Comparison of ENCODE assay signal across 9 cellular contexts in the genomic region with DNA sequence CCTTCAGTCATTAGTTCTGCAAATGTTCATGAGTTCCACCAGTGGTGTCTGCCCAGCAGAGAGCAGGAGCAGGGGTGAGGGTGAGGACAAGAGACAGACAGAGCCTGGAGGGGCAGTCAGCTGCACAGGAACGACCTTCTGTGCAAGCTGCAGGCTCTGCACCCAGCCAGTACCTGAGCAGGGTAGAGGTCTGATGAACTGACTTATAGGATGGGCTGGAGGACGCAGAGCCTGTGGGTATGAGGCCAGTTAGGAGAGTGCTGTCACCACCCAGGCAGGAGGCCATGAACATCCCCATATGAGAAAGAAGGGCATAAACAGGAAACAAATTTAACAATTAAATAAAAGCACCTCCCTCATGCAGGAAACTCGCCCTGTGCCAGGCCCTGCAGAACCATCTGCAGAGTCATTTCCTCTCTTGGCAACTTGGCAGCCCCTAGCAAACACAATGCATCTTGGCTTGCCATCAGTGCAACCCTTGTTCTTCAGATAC. TPM values are rescaled to one million over a fixed set of nuclear protein-coding genes. Genes with fewer than 3 reads are reported as not detected.
DNase-seq lines count a peak whose midpoint lies in the region; ATAC-seq, FAIRE-seq and TF ChIP-seq lines count a peak whose summit lies in the region.
"Had no signal": no experiment of that assay in that cellular context is flagged by ENCODE, and none has a peak within 500 bp of the region (broad histone marks: within the 10 kb centered on the region; RNA-seq: fewer than 3 reads in every experiment).

No MANE protein-coding gene starts in this region.

- H4K20me1 ChIP-seq in HepG2 (ENCODE audit: insufficient read depth, low read length) = no peaks in the 10 kb centered on the region

- H3K4me2 ChIP-seq in HepG2 (ENCODE audit: low read depth, low read length) = no peak overlapping the region; the same call in 1 of the 2 replicates

- intact Hi-C loops in A673 (cut with micrococcal nuclease; ENCODE audit: unreplicated experiment) = no loop called here
- intact Hi-C loops in HepG2 (cut with micrococcal nuclease; ENCODE audit: unreplicated experiment) = no loop called here

- POLR2A ChIA-PET in A673 (lab: Charles Lee; ENCODE audit: low non-redundant PET) (no interaction called here), HepG2 (lab: Yijun Ruan, JAX) (no interaction called here)

- DNase-seq in A673 (ENCODE audit: low spot score) (peak; percentile 62), NCI-H69 (lab: John Stamatoyannopoulos, UW) (peak; percentile 25), HepG2 (ENCODE audit: low spot score) (no peak), GM19238 (ENCODE audit: insufficient read length, low spot score) (no peak), NCI-H1048 (lab: John Stamatoyannopoulos, UW) (no peak)
- DNase-seq in activated T-cell treated with anti-CD3 and anti-CD28 coated beads, Interleukin-2, amount 50 U/mL, for 48 hours = peak; percentile 35 to 37

- no peak overlapping the region for H3K9ac ChIP-seq in HepG2 (ENCODE audit: insufficient read depth, low read depth, low read length)

- H3K4me3 ChIP-seq in A673 (ENCODE audit: low read depth, low read length, poor library complexity, severe bottlenecking) (no peak overlapping the region), HepG2 (replicated peaks in 1 of 3; ENCODE audit: insufficient read depth in 1 of 3, low read depth in 2 of 3, low read length in 3 of 3) (no peak overlapping the region)

- no TSS peak for BruUV-seq in A673 (replicated peaks; lab: Mats Ljungman, UMichigan)
- no TSS peak for BruUV-seq in HepG2 (replicated peaks; lab: Mats Ljungman, UMichigan)

- H2AFZ ChIP-seq in HepG2 (ENCODE audit: low read length) = no peak overlapping the region

- H3K27ac ChIP-seq in A673 (ENCODE audit: low read depth, low read length, poor library complexity, severe bottlenecking) = no peak overlapping the region
- H3K27ac ChIP-seq in HepG2 (ENCODE audit: extremely low read length, insufficient read depth, low read length) = no peak overlapping the region

- WGBS in HepG2 (ENCODE audit: low lambda C conversion rate) = 33% methylated on average over 3 of the region's 3 CpGs

- H3K4me1 ChIP-seq in A673 (ENCODE audit: insufficient read depth, low read length, poor library complexity, severe bottlenecking) (peaks cover 10% of the 10 kb centered on the region), HepG2 (ENCODE audit: insufficient read depth, low read length) (peaks cover 56% of the 10 kb centered on the region)

- in situ Hi-C loops in HepG2 (cut with HindIII; ENCODE audit: extremely low pct_ligation_motif_present, low pct_unique_long_range_greater_than_20kb) = loop anchor here (25.0 kb wide), 2 partner anchors 407 to 632 kb away; a partner anchor contains a TSS

- TF ChIP-seq EP300 in HepG2 (IDR thresholded peaks at IDR 0.05; ENCODE audit: low read depth in 2 of 2, low read length in 2 of 2) (no peak), HepG2 (CRISPR knock-in tag; IDR thresholded peaks at IDR 0.05; ENCODE audit: borderline replicate concordance) (no peak)

- H3K27me3 ChIP-seq in A673 (replicated peaks; ENCODE audit: insufficient read depth, low read depth, low read length, poor library complexity) (no peaks in the 10 kb centered on the region), HepG2 (ENCODE audit: control insufficient read depth in 1 of 2, insufficient read depth in 2 of 2, low read length in 2 of 2) (no peaks in the 10 kb centered on the region)

- CTCF ChIA-PET in A673 (lab: Charles Lee) = interaction anchor here (0.6 to 0.9 kb wide), 2 partner anchors 43 to 612 kb away, joined by 3 to 5 read pairs; no protein-coding TSS in a partner anchor
- CTCF ChIA-PET in HepG2 (lab: Yijun Ruan, JAX; ENCODE audit: low intra/inter-chr PET ratio, low total read pairs) = no interaction called here

- no peak for TF ChIP-seq CTCF in A673 (conservative IDR thresholded peaks at IDR 0.05; ENCODE audit: low read depth, low read length)
- TF ChIP-seq CTCF in HepG2 (CRISPR knock-in tag; IDR thresholded peaks at IDR 0.05) = no peak

- no peaks in the 10 kb centered on the region for H3K79me2 ChIP-seq in HepG2 (ENCODE audit: insufficient read depth, low read length)

- H3K9me3 ChIP-seq in A673 (ENCODE audit: low read depth, low read length, poor library complexity, severe bottlenecking) (no peaks in the 10 kb centered on the region), HepG2 (ENCODE audit: low read length) (no peaks in the 10 kb centered on the region)

- peak; percentile 70 for ATAC-seq in HepG2
- no peak for ATAC-seq in HG03135 (IDR thresholded peaks at IDR 0.05; ENCODE audit: unreplicated experiment)
- no peak for ATAC-seq in GM21515 (IDR thresholded peaks at IDR 0.05; ENCODE audit: unreplicated experiment)
- ATAC-seq: HCT116 had no signal

- no peak for FAIRE-seq in HepG2 (lab: Jason Lieb, UNC)

- H3K36me3 ChIP-seq in A673 (ENCODE audit: insufficient read depth, low read length, poor library complexity, severe bottlenecking) (no peaks in the 10 kb centered on the region), HepG2 (replicated peaks in 1 of 2; ENCODE audit: control insufficient read depth in 1 of 2, insufficient read depth in 2 of 2, low read length in 2 of 2) (no peaks in the 10 kb centered on the region)

- no peak for TF ChIP-seq RAD21 in HepG2 (CRISPR knock-in tag; IDR thresholded peaks at IDR 0.05)

- no peak for TF ChIP-seq POLR2A in HepG2 (IDR thresholded peaks at IDR 0.05; ENCODE audit: insufficient read depth in 1 of 2, low read depth in 2 of 2, low read length in 2 of 2)

RNA-seq across cellular contexts. Expression of a gene that starts 17.9 kb away (rescaled TPM):
- total RNA-seq in A673 (2021) = not detected in 2 replicates
- not detected in 2 replicates for total RNA-seq in HepG2 (2016; rRNA removed; fragmentation: Illumina TruSeq; extraction: Trizol)
- not detected in 2 replicates for total RNA-seq in HepG2 (2016; cell fraction: cytosol; rRNA removed; fragmentation: Illumina TruSeq; extraction: Trizol; ENCODE audit: low read depth)
- not detected in 2 replicates for total RNA-seq in HepG2 (2016; cell fraction: insoluble cytoplasmic fraction; rRNA removed; fragmentation: Illumina TruSeq; extraction: Trizol)
- total RNA-seq in HepG2 (2016; cell fraction: membrane; rRNA removed; fragmentation: Illumina TruSeq; extraction: Trizol) = not detected in 2 replicates
- total RNA-seq in HepG2 (2016; cell fraction: nucleus; rRNA removed; fragmentation: Illumina TruSeq; extraction: Trizol) = not detected in 2 replicates
- not detected in 2 replicates for polyA plus RNA-seq in HepG2 (2011; rRNA removed)
- not detected in 2 replicates for polyA plus RNA-seq in HepG2 (2011; cell fraction: cytosol; rRNA removed)
- polyA plus RNA-seq in HepG2 (2011; cell fraction: nucleus; rRNA removed) = not detected in 2 replicates
- polyA plus RNA-seq in HepG2 (2012) = not detected in 2 replicates
- not detected in 2 replicates for polyA plus RNA-seq in HepG2 (2016; cell fraction: cytosol; fragmentation: Illumina TruSeq; extraction: Trizol; ENCODE audit: low read depth)
- not detected in 2 replicates for polyA plus RNA-seq in HepG2 (2016; cell fraction: insoluble cytoplasmic fraction; fragmentation: Illumina TruSeq; extraction: Trizol; ENCODE audit: low read depth)
- polyA plus RNA-seq in HepG2 (2016; cell fraction: membrane; fragmentation: Illumina TruSeq; extraction: Trizol; ENCODE audit: low read depth) = not detected in 2 replicates
- not detected in 2 replicates for polyA plus RNA-seq in HepG2 (2016; cell fraction: nucleus; fragmentation: Illumina TruSeq; extraction: Trizol; ENCODE audit: insufficient read depth, low read depth)
- polyA minus RNA-seq in HepG2 (2011; rRNA and poly(A)+ RNA removed; ENCODE audit: low replicate concordance) = not detected in 2 replicates
- not detected in 2 replicates for polyA minus RNA-seq in HepG2 (2011; cell fraction: cytosol; rRNA and poly(A)+ RNA removed)
- polyA minus RNA-seq in HepG2 (2011; cell fraction: nucleus; rRNA and poly(A)+ RNA removed) = not detected in 2 replicates

RNA-seq across cellular contexts. Expression of a gene that starts 20.2 kb away (rescaled TPM):
- total RNA-seq in A673 (2021) (0.74 TPM in 1 of 2 replicates, not detected in the other), HepG2 (2016; rRNA removed; fragmentation: Illumina TruSeq; extraction: Trizol) (0.02 TPM in 1 of 2 replicates, not detected in the other)
- not detected in 2 replicates for total RNA-seq in HepG2 (2016; cell fraction: cytosol; rRNA removed; fragmentation: Illumina TruSeq; extraction: Trizol; ENCODE audit: low read depth)
- total RNA-seq in HepG2 (2016; cell fraction: insoluble cytoplasmic fraction; rRNA removed; fragmentation: Illumina TruSeq; extraction: Trizol) = not detected in 2 replicates
- total RNA-seq in HepG2 (2016; cell fraction: membrane; rRNA removed; fragmentation: Illumina TruSeq; extraction: Trizol) = not detected in 2 replicates
- total RNA-seq in HepG2 (2016; cell fraction: nucleus; rRNA removed; fragmentation: Illumina TruSeq; extraction: Trizol) = not detected in 2 replicates
- polyA plus RNA-seq in HepG2 (2011; rRNA removed) = 0.01 and 0.24 TPM in 2 replicates
- not detected in 2 replicates for polyA plus RNA-seq in HepG2 (2011; cell fraction: cytosol; rRNA removed)
- 0.12 and 0.23 TPM in 2 replicates for polyA plus RNA-seq in HepG2 (2011; cell fraction: nucleus; rRNA removed)
- polyA plus RNA-seq in HepG2 (2012) = not detected in 2 replicates
- polyA plus RNA-seq in HepG2 (2016; cell fraction: cytosol; fragmentation: Illumina TruSeq; extraction: Trizol; ENCODE audit: low read depth) = not detected in 2 replicates
- polyA plus RNA-seq in HepG2 (2016; cell fraction: insoluble cytoplasmic fraction; fragmentation: Illumina TruSeq; extraction: Trizol; ENCODE audit: low read depth) = not detected in 2 replicates
- polyA plus RNA-seq in HepG2 (2016; cell fraction: membrane; fragmentation: Illumina TruSeq; extraction: Trizol; ENCODE audit: low read depth) = not detected in 2 replicates
- not detected in 2 replicates for polyA plus RNA-seq in HepG2 (2016; cell fraction: nucleus; fragmentation: Illumina TruSeq; extraction: Trizol; ENCODE audit: insufficient read depth, low read depth)
- 13.6 TPM in 1 of 2 replicates, not detected in the other for polyA minus RNA-seq in HepG2 (2011; rRNA and poly(A)+ RNA removed; ENCODE audit: low replicate concordance)
- not detected in 2 replicates for polyA minus RNA-seq in HepG2 (2011; cell fraction: cytosol; rRNA and poly(A)+ RNA removed)
- 0.13 and 0.25 TPM in 2 replicates for polyA minus RNA-seq in HepG2 (2011; cell fraction: nucleus; rRNA and poly(A)+ RNA removed)

RNA-seq across cellular contexts. Expression of a gene that starts 25.8 kb away (rescaled TPM):
- not detected in 2 replicates for total RNA-seq in A673 (2021)
- total RNA-seq in HepG2 (2016; rRNA removed; fragmentation: Illumina TruSeq; extraction: Trizol) = not detected in 2 replicates
- not detected in 2 replicates for total RNA-seq in HepG2 (2016; cell fraction: cytosol; rRNA removed; fragmentation: Illumina TruSeq; extraction: Trizol; ENCODE audit: low read depth)
- not detected in 2 replicates for total RNA-seq in HepG2 (2016; cell fraction: insoluble cytoplasmic fraction; rRNA removed; fragmentation: Illumina TruSeq; extraction: Trizol)
- total RNA-seq in HepG2 (2016; cell fraction: membrane; rRNA removed; fragmentation: Illumina TruSeq; extraction: Trizol) = not detected in 2 replicates
- not detected in 2 replicates for total RNA-seq in HepG2 (2016; cell fraction: nucleus; rRNA removed; fragmentation: Illumina TruSeq; extraction: Trizol)
- not detected in 2 replicates for polyA plus RNA-seq in HepG2 (2011; rRNA removed)
- not detected in 2 replicates for polyA plus RNA-seq in HepG2 (2011; cell fraction: cytosol; rRNA removed)
- not detected in 2 replicates for polyA plus RNA-seq in HepG2 (2011; cell fraction: nucleus; rRNA removed)
- not detected in 2 replicates for polyA plus RNA-seq in HepG2 (2012)
- not detected in 2 replicates for polyA plus RNA-seq in HepG2 (2016; cell fraction: cytosol; fragmentation: Illumina TruSeq; extraction: Trizol; ENCODE audit: low read depth)
- not detected in 2 replicates for polyA plus RNA-seq in HepG2 (2016; cell fraction: insoluble cytoplasmic fraction; fragmentation: Illumina TruSeq; extraction: Trizol; ENCODE audit: low read depth)
- not detected in 2 replicates for polyA plus RNA-seq in HepG2 (2016; cell fraction: membrane; fragmentation: Illumina TruSeq; extraction: Trizol; ENCODE audit: low read depth)
- not detected in 2 replicates for polyA plus RNA-seq in HepG2 (2016; cell fraction: nucleus; fragmentation: Illumina TruSeq; extraction: Trizol; ENCODE audit: insufficient read depth, low read depth)
- 0.07 TPM in 1 of 2 replicates, not detected in the other for polyA minus RNA-seq in HepG2 (2011; rRNA and poly(A)+ RNA removed; ENCODE audit: low replicate concordance)
- polyA minus RNA-seq in HepG2 (2011; cell fraction: cytosol; rRNA and poly(A)+ RNA removed) = not detected in 2 replicates
- polyA minus RNA-seq in HepG2 (2011; cell fraction: nucleus; rRNA and poly(A)+ RNA removed) = not detected in 2 replicates

RNA-seq across cellular contexts. Expression of a gene that starts 44.4 kb away (rescaled TPM):
- total RNA-seq in A673 (2021) (not detected in 2 replicates), HepG2 (2016; rRNA removed; fragmentation: Illumina TruSeq; extraction: Trizol) (not detected in 2 replicates)
- not detected in 2 replicates for total RNA-seq in HepG2 (2016; cell fraction: cytosol; rRNA removed; fragmentation: Illumina TruSeq; extraction: Trizol; ENCODE audit: low read depth)
- total RNA-seq in HepG2 (2016; cell fraction: insoluble cytoplasmic fraction; rRNA removed; fragmentation: Illumina TruSeq; extraction: Trizol) = not detected in 2 replicates
- not detected in 2 replicates for total RNA-seq in HepG2 (2016; cell fraction: membrane; rRNA removed; fragmentation: Illumina TruSeq; extraction: Trizol)
- total RNA-seq in HepG2 (2016; cell fraction: nucleus; rRNA removed; fragmentation: Illumina TruSeq; extraction: Trizol) = not detected in 2 replicates
- polyA plus RNA-seq in HepG2 (2011; rRNA removed) = not detected in 2 replicates
- polyA plus RNA-seq in HepG2 (2011; cell fraction: cytosol; rRNA removed) = not detected in 2 replicates
- not detected in 2 replicates for polyA plus RNA-seq in HepG2 (2011; cell fraction: nucleus; rRNA removed)
- polyA plus RNA-seq in HepG2 (2012) = not detected in 2 replicates
- not detected in 2 replicates for polyA plus RNA-seq in HepG2 (2016; cell fraction: cytosol; fragmentation: Illumina TruSeq; extraction: Trizol; ENCODE audit: low read depth)
- not detected in 2 replicates for polyA plus RNA-seq in HepG2 (2016; cell fraction: insoluble cytoplasmic fraction; fragmentation: Illumina TruSeq; extraction: Trizol; ENCODE audit: low read depth)
- not detected in 2 replicates for polyA plus RNA-seq in HepG2 (2016; cell fraction: membrane; fragmentation: Illumina TruSeq; extraction: Trizol; ENCODE audit: low read depth)
- polyA plus RNA-seq in HepG2 (2016; cell fraction: nucleus; fragmentation: Illumina TruSeq; extraction: Trizol; ENCODE audit: insufficient read depth, low read depth) = not detected in 2 replicates
- not detected in 2 replicates for polyA minus RNA-seq in HepG2 (2011; rRNA and poly(A)+ RNA removed; ENCODE audit: low replicate concordance)
- polyA minus RNA-seq in HepG2 (2011; cell fraction: cytosol; rRNA and poly(A)+ RNA removed) = not detected in 2 replicates
- polyA minus RNA-seq in HepG2 (2011; cell fraction: nucleus; rRNA and poly(A)+ RNA removed) = not detected in 2 replicates

Comparison
In these comparisons a context has a peak if more than half of its experiments do, and no peak if none do; other contexts are left out.
1. DNase-seq: peak in A673 (single experiment), NCI-H69 (single experiment) and activated T-cell treated with anti-CD3 and anti-CD28 coated beads, Interleukin-2, amount 50 U/mL, for 48 hours (2 of 2); none in HepG2 (single experiment), GM19238 (single experiment) and NCI-H1048 (single experiment).